8 cellular contexts compared by ENCODE assay signal in the genomic region with DNA sequence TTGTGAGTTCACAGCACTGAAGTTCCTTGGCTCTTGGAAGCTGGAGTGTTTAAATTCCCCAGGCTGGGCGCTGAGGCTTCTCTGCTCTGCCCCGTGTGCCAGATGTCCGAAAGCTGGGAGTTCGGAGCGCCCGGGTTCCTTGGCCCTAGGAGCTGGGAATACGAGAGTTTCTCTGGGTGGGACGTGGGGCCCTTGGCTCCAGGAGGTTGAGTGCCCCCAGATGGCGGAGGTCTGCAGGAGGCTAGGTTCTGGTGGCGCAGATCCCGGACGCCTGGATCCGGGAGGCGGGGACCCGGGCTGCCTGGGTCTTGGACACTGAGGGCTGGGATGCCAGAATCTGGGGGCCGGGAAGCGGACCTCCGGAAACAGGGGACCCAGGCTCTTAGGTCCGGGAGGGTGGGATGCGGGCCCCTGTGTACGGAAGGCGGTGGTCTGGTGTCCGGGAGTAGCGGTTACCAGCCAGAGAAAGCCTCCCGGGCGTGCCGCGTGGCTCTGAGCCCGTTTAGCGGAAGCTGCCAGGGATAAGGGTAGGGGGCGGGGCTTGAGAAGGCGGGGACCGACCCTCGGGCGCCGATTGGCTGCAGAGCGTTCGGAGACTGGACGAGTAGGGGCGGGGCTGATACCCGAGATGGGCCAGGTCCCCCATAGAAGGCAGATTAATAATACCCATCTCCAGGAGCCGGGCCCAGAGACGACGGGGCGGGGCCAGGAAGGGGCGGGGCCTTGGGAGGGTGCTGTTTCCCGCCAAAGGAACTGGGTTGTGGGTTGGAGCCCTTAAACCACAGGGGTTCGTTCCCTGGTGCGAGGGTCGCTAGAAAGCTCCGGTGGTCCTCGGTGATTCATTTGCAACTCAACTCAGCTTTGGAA. TPM values are rescaled to one million over a fixed set of nuclear protein-coding genes. Genes with fewer than 3 reads are reported as not detected.
A peak's percentile ranks its signal among the peaks of the same experiment; 100 is the strongest.
DNase-seq lines count a peak whose midpoint lies in the region; ATAC-seq and TF ChIP-seq lines count a peak whose summit lies in the region.

A gene (minus strand): TSS at position 494 of the 867 bp plus-strand sequence. CDS start 629 bp downstream, outside the sequence.

- intact Hi-C loops in activated CD4-positive, alpha-beta T cell treated with anti-CD3 and anti-CD28 coated beads, Interleukin-2, amount 10 ng/mL, durations not matched to agents 24 days and 14 days (cut with micrococcal nuclease) = loop anchor here (5.0 to 10.0 kb wide), 3 partner anchors 166 to 486 kb away; a partner anchor contains a TSS
- intact Hi-C loops in left lung (cut with DNase I) = no loop called here

- H3K4me1 Mint-ChIP-seq in activated CD4-positive, alpha-beta T cell treated with anti-CD3 and anti-CD28 coated beads, Interleukin-2, amount 10 ng/mL, durations not matched to agents 24 days and 14 days = peaks cover 55% of the 10 kb centered on the region

- H3K27ac Mint-ChIP-seq in activated CD4-positive, alpha-beta T cell treated with anti-CD3 and anti-CD28 coated beads, Interleukin-2, amount 10 ng/mL, durations not matched to agents 24 days and 14 days = peak within 1 kb of the TSS; percentile 93

- H3K36me3 Mint-ChIP-seq in activated CD4-positive, alpha-beta T cell treated with anti-CD3 and anti-CD28 coated beads, Interleukin-2, amount 10 ng/mL, durations not matched to agents 24 days and 14 days (ENCODE audit: low read depth) = peaks cover 40% of the 10 kb centered on the region

- H3K4me1 ChIP-seq in left lung = peaks cover 25 to 44% of the 10 kb centered on the region in 2 donors

- DNase-seq in BJ (ENCODE audit: low read depth) (peak; percentile 75), NCI-H748 (lab: John Stamatoyannopoulos, UW; ENCODE audit: unreplicated experiment) (peak; percentile 99), dedifferentiated amniotic fluid mesenchymal stem cell (ENCODE audit: extremely low spot score) (peak; percentile 97), left lung (peak; percentile 96 to 98)
- DNase-seq in activated CD4-positive, alpha-beta T cell treated with anti-CD3 and anti-CD28 coated beads, Interleukin-2, amount 10 ng/mL, durations not matched to agents 24 days and 14 days = peak; percentile 99
- DNase-seq in stimulated activated CD4-positive, alpha-beta T cell treated with anti-CD3 and anti-CD28 coated beads, Interleukin-2, amount 100 ng/mL, for 4 hours (ENCODE audit: low read depth) = peak; percentile 99

- peak within 1 kb of the TSS; percentile 85 to 93 for H3K27ac ChIP-seq in left lung

- no peaks in the 10 kb centered on the region for H3K27me3 Mint-ChIP-seq in activated CD4-positive, alpha-beta T cell treated with anti-CD3 and anti-CD28 coated beads, Interleukin-2, amount 10 ng/mL, durations not matched to agents 24 days and 14 days

- peak within 1 kb of the TSS; percentile 94 for H3K4me3 Mint-ChIP-seq in activated CD4-positive, alpha-beta T cell treated with anti-CD3 and anti-CD28 coated beads, Interleukin-2, amount 10 ng/mL, durations not matched to agents 24 days and 14 days

- ATAC-seq in GM19328 (IDR thresholded peaks at IDR 0.05; ENCODE audit: unreplicated experiment) (peak; percentile 57), HG03521 (IDR thresholded peaks at IDR 0.05; ENCODE audit: unreplicated experiment) (peak; percentile 47), left lung (peak; percentile 86)

- POLR2A ChIA-PET in BJ (lab: Charles Lee) = no interaction called here

- H3K27me3 ChIP-seq in BJ (ENCODE audit: control insufficient read depth, insufficient read depth, low read length) = no peaks in the 10 kb centered on the region
- no peaks in the 10 kb centered on the region for H3K27me3 ChIP-seq in left lung

- CTCF ChIA-PET in BJ (lab: Yijun Ruan, JAX) = interaction anchor here (1.1 to 5.5 kb wide), 7 partner anchors 9 to 225 kb away, joined by 3 to 40 read pairs (median 4); no protein-coding TSS in a partner anchor

- no peaks in the 10 kb centered on the region for H3K9me3 ChIP-seq in left lung

- peaks cover 8% of the 10 kb centered on the region for H3K36me3 ChIP-seq in BJ (ENCODE audit: control insufficient read depth, insufficient read depth, low read length)
- peaks cover 0 to 7% of the 10 kb centered on the region in 2 donors for H3K36me3 ChIP-seq in left lung

- TF ChIP-seq CTCF in BJ (IDR thresholded peaks at IDR 0.05; ENCODE audit: insufficient read depth, low read depth, low read length) = peak; percentile 7; the same call in 1 of the 2 replicates
- TF ChIP-seq CTCF in left lung (IDR thresholded peaks at IDR 0.05) = no peak

- H3K9me3 Mint-ChIP-seq in activated CD4-positive, alpha-beta T cell treated with anti-CD3 and anti-CD28 coated beads, Interleukin-2, amount 10 ng/mL, durations not matched to agents 24 days and 14 days = no peaks in the 10 kb centered on the region

- H3K4me3 ChIP-seq in BJ (ENCODE audit: low read depth, low read length) = peak within 1 kb of the TSS; percentile 95
- peak within 1 kb of the TSS; percentile 65 to 91 for H3K4me3 ChIP-seq in left lung

RNA-seq across cellular contexts. Expression of the gene that starts here (rescaled TPM):
- 409 and 506 TPM in 2 replicates for polyA plus RNA-seq in BJ (2011; rRNA removed)
- 301 and 391 TPM in 2 replicates for polyA minus RNA-seq in BJ (2011; rRNA and poly(A)+ RNA removed)
- total RNA-seq in activated CD4-positive, alpha-beta T cell treated with anti-CD3 and anti-CD28 coated beads, Interleukin-2, amount 10 ng/mL, durations not matched to agents 24 days and 14 days = 220 and 224 TPM in 2 replicates
- 100 to 1,000 TPM in 1 of 2 donors, 10 to 100 TPM in 1; 79.9 to 172 TPM for total RNA-seq in left lung

Comparison
In these comparisons a context has a peak if more than half of its experiments do, and no peak if none do; other contexts are left out.
1. Peak in every context shown above with its lines: DNase-seq, ATAC-seq, H3K4me3 ChIP-seq and H3K27ac ChIP-seq.